7 cellular contexts compared by ENCODE assay signal in the genomic region with DNA sequence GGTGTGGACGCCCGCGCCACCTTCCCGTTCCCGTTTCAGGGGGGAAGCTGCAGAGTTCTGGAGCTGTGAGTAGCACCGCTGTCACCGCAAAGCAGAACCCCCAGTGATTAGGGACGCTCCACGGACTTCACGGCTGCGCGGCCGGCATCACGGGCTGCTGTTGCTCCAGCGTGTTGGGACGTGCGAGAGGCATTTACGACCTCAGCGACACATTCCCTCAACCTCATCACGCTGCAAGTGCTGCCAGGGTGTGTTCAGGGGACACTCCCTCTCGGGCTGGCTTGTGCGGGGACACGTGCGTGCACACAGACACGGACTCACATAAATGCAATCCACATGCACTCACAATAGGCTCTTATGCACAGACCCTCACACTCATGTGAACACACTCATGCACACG.
DNase-seq lines count a peak whose midpoint lies in the region; ATAC-seq and TF ChIP-seq lines count a peak whose summit lies in the region.
"Not testable (repeated sequence)": the region's sequence is repeated elsewhere in the genome, so short reads cannot be mapped to it uniquely, and the experiment has no call there.

No MANE protein-coding gene starts in this region.

- H3K9me3 Mint-ChIP-seq in MCF 10A (ENCODE audit: unreplicated experiment): not testable (repeated sequence)

- TF ChIP-seq CTCF in AG09309 (IDR thresholded peaks at IDR 0.05; ENCODE audit: control insufficient read depth, insufficient read depth, low read depth, low read length, missing control alignments); IMR-90 (conservative IDR thresholded peaks at IDR 0.05; ENCODE audit: low read depth, low read length); RWPE2 (IDR thresholded peaks at IDR 0.05; ENCODE audit: poor library complexity, severe bottlenecking); MCF 10A (IDR thresholded peaks at IDR 0.05; ENCODE audit: unreplicated experiment); fibroblast of lung (conservative IDR thresholded peaks at IDR 0.05 in 1 of 2, IDR thresholded peaks at IDR 0.05 in 1 of 2; ENCODE audit: low read depth in 1 of 2, low read length in 2 of 2); sigmoid colon (IDR thresholded peaks at IDR 0.05): not testable (repeated sequence)

- H3K4me1 ChIP-seq in IMR-90 (ENCODE audit: control insufficient read depth, insufficient read depth, low read length) (peaks cover 22% of the 10 kb centered on the region), fibroblast of lung (ENCODE audit: control insufficient read depth, extremely low read depth, insufficient read depth, low read length) (peaks cover 18% of the 10 kb centered on the region), mesenchymal stem cell (ENCODE audit: control insufficient read depth, insufficient read depth, low read depth, low read length) (peaks cover 22% of the 10 kb centered on the region), sigmoid colon (peaks cover 0 to 27% (median 23%) of the 10 kb centered on the region in 4 donors)
- H3K4me1 ChIP-seq in RWPE2 (ENCODE audit: insufficient read depth, poor library complexity, severe bottlenecking): not testable (repeated sequence)

- H3K36me3 ChIP-seq in IMR-90 (ENCODE audit: control insufficient read depth, insufficient read depth, low read length): peaks cover 26% of the 10 kb centered on the region
- not testable (repeated sequence) for H3K36me3 ChIP-seq in RWPE2 (ENCODE audit: low read depth); fibroblast of lung (ENCODE audit: control insufficient read depth, insufficient read depth, low read length); mesenchymal stem cell (ENCODE audit: control insufficient read depth in 1 of 2, insufficient read depth in 2 of 2, low read depth in 1 of 2, low read length in 2 of 2); sigmoid colon

- H3K4me2 ChIP-seq in IMR-90 (ENCODE audit: low read depth, low read length): peak overlapping the region; percentile 99
- peak overlapping the region; percentile 80 for H3K4me2 ChIP-seq in fibroblast of lung (ENCODE audit: extremely low read depth, insufficient read depth, low read length)
- H3K4me2 ChIP-seq in mesenchymal stem cell (ENCODE audit: low read length, poor library complexity, severe bottlenecking): not testable (repeated sequence)

- peaks cover 14 to 36% of the 10 kb centered on the region in 2 experiments for H3K79me1 ChIP-seq in IMR-90 (ENCODE audit: low read depth in 1 of 2, low read length in 2 of 2)
- not testable (repeated sequence) for H3K79me1 ChIP-seq in mesenchymal stem cell (replicated peaks; ENCODE audit: low read length, poor library complexity, severe bottlenecking)

- DNase-seq in AG09309 (ENCODE audit: low read depth); IMR-90; RWPE2 (ENCODE audit: low spot score); MCF 10A (ENCODE audit: unreplicated experiment); fibroblast of lung (ENCODE audit: low read depth in 2 of 2); mesenchymal stem cell: not testable (repeated sequence)
- DNase-seq in sigmoid colon: peak; percentile 49

- peaks cover 11% of the 10 kb centered on the region for H3K4me1 Mint-ChIP-seq in MCF 10A (ENCODE audit: insufficient read depth, unreplicated experiment)

- H3K56ac ChIP-seq in IMR-90 (ENCODE audit: extremely low read depth, insufficient read depth, low read length): not testable (repeated sequence)

- not testable (repeated sequence) for TF ChIP-seq EP300 in sigmoid colon (IDR thresholded peaks at IDR 0.05)

- peak overlapping the region; percentile 100; the same call in 1 of the 2 replicates for H3K18ac ChIP-seq in IMR-90 (ENCODE audit: low read depth, low read length)
- peak overlapping the region in 1 of 2 experiments; percentile 60 for H3K18ac ChIP-seq in mesenchymal stem cell (ENCODE audit: low read depth in 1 of 2, low read length in 2 of 2)

- BruUV-seq in IMR-90 (replicated peaks; lab: Mats Ljungman, UMichigan); MCF 10A (replicated peaks; lab: Mats Ljungman, UMichigan): not testable (repeated sequence)

- not testable (repeated sequence) for H3K36me3 Mint-ChIP-seq in MCF 10A (ENCODE audit: insufficient read depth, unreplicated experiment)

- peak overlapping the region; percentile 36; the same call in 1 of the 2 replicates for H4K91ac ChIP-seq in IMR-90 (ENCODE audit: insufficient read depth, low read depth, low read length)
- H4K91ac ChIP-seq in mesenchymal stem cell (ENCODE audit: low read length): not testable (repeated sequence)

- H2BK20ac ChIP-seq in IMR-90 (ENCODE audit: low read depth, low read length): not testable (repeated sequence)

- H2BK5ac ChIP-seq in IMR-90 (ENCODE audit: low read depth, low read length, poor library complexity, severe bottlenecking); mesenchymal stem cell (ENCODE audit: low read depth, low read length, poor library complexity, severe bottlenecking): not testable (repeated sequence)

- H2BK15ac ChIP-seq in IMR-90 (ENCODE audit: low read depth, low read length): peak overlapping the region; percentile 97; the same call in 1 of the 3 replicates
- not testable (repeated sequence) for H2BK15ac ChIP-seq in mesenchymal stem cell (ENCODE audit: low read depth, poor library complexity, severe bottlenecking)

- peak overlapping the region; percentile 41; the same call in 1 of the 2 replicates for H3K27ac ChIP-seq in IMR-90 (ENCODE audit: insufficient read depth, low read length)
- not testable (repeated sequence) for H3K27ac ChIP-seq in RWPE2 (ENCODE audit: poor library complexity, severe bottlenecking); fibroblast of lung (ENCODE audit: insufficient read depth, low read length); mesenchymal stem cell (ENCODE audit: low read length, poor library complexity, severe bottlenecking); sigmoid colon

- in situ Hi-C loops in IMR-90 (cut with MboI; ENCODE audit: low sequenced_read_pairs): not testable (repeated sequence)

- not testable (repeated sequence) for H3K27me3 Mint-ChIP-seq in MCF 10A (ENCODE audit: insufficient read depth, unreplicated experiment)

- H4K8ac ChIP-seq in IMR-90 (ENCODE audit: low read depth in 2 of 2, low read length in 2 of 2): peak overlapping the region in 1 of 2 experiments; percentile 41; a peak in 2 of 4 replicates
- not testable (repeated sequence) for H4K8ac ChIP-seq in mesenchymal stem cell (ENCODE audit: low read length)

- H3K9me1 ChIP-seq in IMR-90 (ENCODE audit: insufficient read depth, low read length): peaks cover 17% of the 10 kb centered on the region

- not testable (repeated sequence) for H2AFZ ChIP-seq in IMR-90 (replicated peaks; ENCODE audit: low read length, poor library complexity); fibroblast of lung (ENCODE audit: low read length); mesenchymal stem cell (ENCODE audit: low read depth, low read length)

- H3K27me3 ChIP-seq in IMR-90 (ENCODE audit: control insufficient read depth, insufficient read depth, low read length); RWPE2 (ENCODE audit: insufficient read depth, poor library complexity, severe bottlenecking); fibroblast of lung (ENCODE audit: control insufficient read depth, insufficient read depth, low read length); mesenchymal stem cell (ENCODE audit: control insufficient read depth in 1 of 2, insufficient read depth in 1 of 2, low read length in 2 of 2); sigmoid colon: not testable (repeated sequence)

- WGBS in IMR-90 (ENCODE audit: extremely low coverage in 2 of 2, insufficient read length in 1 of 2), 2 experiments: 100% methylated on average over 4 of the region's 26 CpGs; no CpG with 5 or more reads in 1 of the 2 experiments
- 97% methylated on average over 10 of the region's 26 CpGs for WGBS in mesenchymal stem cell
- 89 to 94% methylated on average over 26 of the region's 26 CpGs for WGBS in sigmoid colon, 2 donors

- H3K9ac ChIP-seq in IMR-90 (ENCODE audit: low read depth, low read length); fibroblast of lung (ENCODE audit: insufficient read depth, low read length): not testable (repeated sequence)
- peak overlapping the region; percentile 84 for H3K9ac ChIP-seq in mesenchymal stem cell (ENCODE audit: low read length)

- POLR2A ChIA-PET in IMR-90 (lab: Charles Lee; ENCODE audit: unreplicated experiment); MCF 10A (lab: Yijun Ruan, JAX): not testable (repeated sequence)

- H4K5ac ChIP-seq in IMR-90 (ENCODE audit: low read depth, low read length): peak overlapping the region; percentile 39

- ATAC-seq in IMR-90 (ENCODE audit: low read depth): not testable (repeated sequence)
- peak; percentile 74 for ATAC-seq in RWPE2 (ENCODE audit: low read depth)

- H3K4me3 ChIP-seq in AG09309 (ENCODE audit: control insufficient read depth, low read depth, low read length) (peak overlapping the region; percentile 49), IMR-90 (ENCODE audit: insufficient read depth, low read depth, low read length) (peak overlapping the region; percentile 58), fibroblast of lung (replicated peaks in 1 of 4; ENCODE audit: control extremely low read depth in 1 of 4, insufficient read depth in 1 of 4, low read depth in 3 of 4, low read length in 4 of 4) (peak overlapping the region in 2 of 4 experiments; percentile 29 to 51), mesenchymal stem cell (ENCODE audit: insufficient read depth in 1 of 2, low read depth in 1 of 2, low read length in 2 of 2) (peak overlapping the region in 1 of 2 experiments; percentile 94)
- H3K4me3 ChIP-seq in RWPE2 (ENCODE audit: severe bottlenecking); sigmoid colon: not testable (repeated sequence)

- not testable (repeated sequence) for H2AK9ac ChIP-seq in IMR-90 (replicated peaks; ENCODE audit: low read depth, low read length, poor library complexity)

- peak overlapping the region; percentile 90; the same call in 1 of the 2 replicates for H2AK5ac ChIP-seq in IMR-90 (ENCODE audit: low read depth, low read length)
- not testable (repeated sequence) for H2AK5ac ChIP-seq in mesenchymal stem cell (ENCODE audit: low read length, severe bottlenecking)

- not testable (repeated sequence) for H3K79me2 ChIP-seq in fibroblast of lung (ENCODE audit: control insufficient read depth, insufficient read depth, low read length)

- dilution Hi-C loops in IMR-90 (cut with HindIII; ENCODE audit: low sequenced_read_pairs, unreplicated experiment): not testable (repeated sequence)

- H3K27ac Mint-ChIP-seq in MCF 10A (ENCODE audit: low read depth, unreplicated experiment): not testable (repeated sequence)

- H2BK120ac ChIP-seq in IMR-90 (ENCODE audit: low read depth, low read length): 0 out of 2 replicates have a peak overlapping the region, but pooled peaks have one; percentile 99
- not testable (repeated sequence) for H2BK120ac ChIP-seq in mesenchymal stem cell (ENCODE audit: low read depth, low read length)

- H3K14ac ChIP-seq in IMR-90 (replicated peaks; ENCODE audit: low read depth, low read length): peak overlapping the region; percentile 93
- not testable (repeated sequence) for H3K14ac ChIP-seq in mesenchymal stem cell (ENCODE audit: low read length in 2 of 2)

- TF ChIP-seq POLR2A in IMR-90 (IDR thresholded peaks at IDR 0.05; ENCODE audit: low read depth, low read length); sigmoid colon (IDR thresholded peaks at IDR 0.05): not testable (repeated sequence)

- not testable (repeated sequence) for H2BK12ac ChIP-seq in mesenchymal stem cell (ENCODE audit: low read length in 2 of 2)

- peak overlapping the region; percentile 100 for H3K4ac ChIP-seq in IMR-90 (ENCODE audit: low read depth, low read length)
- H3K4ac ChIP-seq in mesenchymal stem cell (ENCODE audit: low read depth in 1 of 2, low read length in 2 of 2): not testable (repeated sequence)

- not testable (repeated sequence) for H3K23ac ChIP-seq in IMR-90 (ENCODE audit: low read depth, low read length)
- H3K23ac ChIP-seq in mesenchymal stem cell (ENCODE audit: low read length in 2 of 2): peak overlapping the region in 1 of 2 experiments; percentile 59

- CTCF ChIA-PET in IMR-90 (lab: Yijun Ruan, JAX); MCF 10A (lab: Yijun Ruan, JAX): not testable (repeated sequence)

- peak overlapping the region; percentile 25 for H3K4me3 Mint-ChIP-seq in MCF 10A (ENCODE audit: unreplicated experiment)

- peaks cover 31% of the 10 kb centered on the region for H3K9me3 ChIP-seq in IMR-90 (ENCODE audit: control insufficient read depth, insufficient read depth, low read length)
- H3K9me3 ChIP-seq in RWPE2 (ENCODE audit: severe bottlenecking); fibroblast of lung (ENCODE audit: control insufficient read depth, insufficient read depth, low read depth, low read length); mesenchymal stem cell (ENCODE audit: control insufficient read depth, low read length); sigmoid colon: not testable (repeated sequence)

- intact Hi-C loops in IMR-90 (cut with micrococcal nuclease); MCF 10A (cut with micrococcal nuclease); sigmoid colon (cut with DNase I): not testable (repeated sequence)

- H4K20me1 ChIP-seq in IMR-90 (ENCODE audit: insufficient read depth, low read length); fibroblast of lung (ENCODE audit: control insufficient read depth, extremely low read depth, insufficient read depth, low read length): not testable (repeated sequence)

- TF ChIP-seq RAD21 in IMR-90 (IDR thresholded peaks at IDR 0.05; ENCODE audit: low read length): not testable (repeated sequence)
